In genomic region chr19:32692727-32693061, GRCh38 we compare ENCODE assay signal across 7 cellular contexts. TPM values are rescaled to one million over a fixed set of nuclear protein-coding genes. Genes with fewer than 3 reads are reported as not detected.
DNase-seq lines count a peak whose midpoint lies in the region; ATAC-seq and TF ChIP-seq lines count a peak whose summit lies in the region.

No MANE protein-coding gene starts in this region.

- no peaks in the 10 kb centered on the region for H3K27me3 Mint-ChIP-seq in dendritic cell treated with granulocyte-macrophage colony-stimulating factor and Interleukin-4, amounts not matched to agents 40 ng/mL and 50 ng/mL, for 4 days
- H3K27me3 Mint-ChIP-seq in neural progenitor cell (ENCODE audit: insufficient read depth, low read depth), result peaks cover 21% of the 10 kb centered on the region

- DNase-seq in MV-4-11 (lab: John Stamatoyannopoulos, UW) (peak; percentile 33), neural progenitor cell (ENCODE audit: low spot score) (no peak), NCI-H1436 treated with DMSO at 0.1 percent for 48 hours (lab: John Stamatoyannopoulos, UW) (no peak), SK-N-DZ (ENCODE audit: low spot score) (no peak)
- no peak for DNase-seq in activated CD4-positive, CD25-positive, alpha-beta regulatory T cell treated with anti-CD3 and anti-CD28 coated beads, Interleukin-2, amount 50 U/mL, for 72 hours

- no peaks in the 10 kb centered on the region for H4K20me1 ChIP-seq in neural progenitor cell (ENCODE audit: low read depth)

- intact Hi-C loops in dendritic cell treated with granulocyte-macrophage colony-stimulating factor and Interleukin-4, amounts not matched to agents 40 ng/mL and 50 ng/mL, for 4 days (cut with micrococcal nuclease), result loop anchor here (1.0 to 10.0 kb wide), 3 partner anchors 17 to 282 kb away; partner anchors contain the start of genes ANKRD27, CEP89, FAAP24 and RGS9BP

- peak overlapping the region; percentile 77 for H2AFZ ChIP-seq in neural progenitor cell (replicated peaks)

- no peak overlapping the region for H3K27ac ChIP-seq in neural progenitor cell

- H3F3A ChIP-seq in neural progenitor cell (ENCODE audit: low read depth), result no peaks in the 10 kb centered on the region

- H3K4me1 Mint-ChIP-seq in dendritic cell treated with granulocyte-macrophage colony-stimulating factor and Interleukin-4, amounts not matched to agents 40 ng/mL and 50 ng/mL, for 4 days (ENCODE audit: low read depth), result peaks cover 71% of the 10 kb centered on the region
- H3K4me1 Mint-ChIP-seq in neural progenitor cell, result peaks cover 16% of the 10 kb centered on the region

- H3K4me3 Mint-ChIP-seq in dendritic cell treated with granulocyte-macrophage colony-stimulating factor and Interleukin-4, amounts not matched to agents 40 ng/mL and 50 ng/mL, for 4 days, result peak overlapping the region; percentile 86
- H3K4me3 Mint-ChIP-seq in neural progenitor cell, result peak overlapping the region; percentile 82

- peaks cover 11% of the 10 kb centered on the region for H3K79me2 ChIP-seq in neural progenitor cell (ENCODE audit: low read depth)

- H3K9me3 Mint-ChIP-seq in dendritic cell treated with granulocyte-macrophage colony-stimulating factor and Interleukin-4, amounts not matched to agents 40 ng/mL and 50 ng/mL, for 4 days, result no peaks in the 10 kb centered on the region
- H3K9me3 Mint-ChIP-seq in neural progenitor cell, result peaks cover 10% of the 10 kb centered on the region

- peak; percentile 9 for ATAC-seq in GM19395 (IDR thresholded peaks at IDR 0.05; ENCODE audit: unreplicated experiment)

- H3K4me3 ChIP-seq in neural progenitor cell, result peak overlapping the region; percentile 44

- peaks cover 26% of the 10 kb centered on the region for H3K27me3 ChIP-seq in neural progenitor cell

- H3K27ac Mint-ChIP-seq in dendritic cell treated with granulocyte-macrophage colony-stimulating factor and Interleukin-4, amounts not matched to agents 40 ng/mL and 50 ng/mL, for 4 days, result peak overlapping the region; percentile 94
- H3K27ac Mint-ChIP-seq in neural progenitor cell, result peak overlapping the region; percentile 79

- no peaks in the 10 kb centered on the region for H3K9me3 ChIP-seq in neural progenitor cell (ENCODE audit: low read depth)

- H3K36me3 Mint-ChIP-seq in dendritic cell treated with granulocyte-macrophage colony-stimulating factor and Interleukin-4, amounts not matched to agents 40 ng/mL and 50 ng/mL, for 4 days (ENCODE audit: low read depth), result peaks cover 30% of the 10 kb centered on the region
- peaks cover 10% of the 10 kb centered on the region for H3K36me3 Mint-ChIP-seq in neural progenitor cell

- no peak overlapping the region for H3K9ac ChIP-seq in neural progenitor cell

- no peak for TF ChIP-seq CTCF in neural progenitor cell (IDR thresholded peaks at IDR 0.05)

- H3K4me1 ChIP-seq in neural progenitor cell, result peaks cover 6% of the 10 kb centered on the region

- H3K4me2 ChIP-seq in neural progenitor cell, result peak overlapping the region; percentile 72

- H3K36me3 ChIP-seq in neural progenitor cell, result no peaks in the 10 kb centered on the region

RNA-seq across cellular contexts. Expression of gene NUDT19, which starts 1.1 kb away (rescaled TPM):
- total RNA-seq in neural progenitor cell (ENCODE audit: low replicate concordance), result 4.1 and 4.4 TPM in 2 replicates
- polyA plus RNA-seq in SK-N-DZ (2014; cell fraction: cytosol; rRNA removed), result 3.1 and 3.2 TPM in 2 replicates
- polyA plus RNA-seq in SK-N-DZ (2014; cell fraction: nucleus; rRNA removed), result 1.1 and 1.6 TPM in 2 replicates

RNA-seq across cellular contexts. Expression of gene RGS9BP, which starts 17.0 kb away (rescaled TPM):
- 0.28 TPM in 1 of 2 replicates, not detected in the other for total RNA-seq in neural progenitor cell (ENCODE audit: low replicate concordance)
- polyA plus RNA-seq in SK-N-DZ (2014; cell fraction: cytosol; rRNA removed), result 0.37 and 1.0 TPM in 2 replicates
- 0.24 and 0.31 TPM in 2 replicates for polyA plus RNA-seq in SK-N-DZ (2014; cell fraction: nucleus; rRNA removed)

RNA-seq across cellular contexts. Expression of gene ANKRD27, which starts 17.7 kb away (rescaled TPM):
- 24.9 and 30.5 TPM in 2 replicates for total RNA-seq in neural progenitor cell (ENCODE audit: low replicate concordance)
- 15.6 and 18.6 TPM in 2 replicates for polyA plus RNA-seq in SK-N-DZ (2014; cell fraction: cytosol; rRNA removed)
- 23.8 and 37.0 TPM in 2 replicates for polyA plus RNA-seq in SK-N-DZ (2014; cell fraction: nucleus; rRNA removed)

RNA-seq across cellular contexts. Expression of gene TDRD12, which starts 26.9 kb away (rescaled TPM):
- total RNA-seq in neural progenitor cell (ENCODE audit: low replicate concordance), result 0.07 and 0.56 TPM in 2 replicates
- 10.2 and 10.5 TPM in 2 replicates for polyA plus RNA-seq in SK-N-DZ (2014; cell fraction: cytosol; rRNA removed)
- polyA plus RNA-seq in SK-N-DZ (2014; cell fraction: nucleus; rRNA removed), result 11.3 and 19.7 TPM in 2 replicates
